33 cellular contexts compared by ENCODE assay signal in genomic region chr4:121733942-121734341, GRCh38. TPM values are rescaled to one million over a fixed set of nuclear protein-coding genes. Genes with fewer than 3 reads are reported as not detected.
"Had no signal": no experiment of that assay in that cellular context is flagged by ENCODE, and none has a peak within 500 bp of the region (broad histone marks: within the 10 kb centered on the region; RNA-seq: fewer than 3 reads in every experiment).

No MANE protein-coding gene starts in this region.

- H3K27me3 Mint-ChIP-seq: brain; central memory CD8-positive, alpha-beta T cell had no signal

- H3K36me3 Mint-ChIP-seq: activated CD8-positive, alpha-beta memory T cell treated with anti-CD3 and anti-CD28 coated beads, Interleukin-2, amount 10 ng/mL, durations not matched to agents 7 days and 5 days; activated naive CD4-positive, alpha-beta T cell treated with anti-CD3 and anti-CD28 coated beads, Interleukin-2, amount 50 U/mL, for 72 hours; activated naive CD8-positive, alpha-beta T cell treated with anti-CD3 and anti-CD28 coated beads for 36 hours; brain had no signal

- H3K4me3 Mint-ChIP-seq: activated B cell treated with CpG ODN at 0.5 μM for 24 hours; activated CD4-positive, alpha-beta memory T cell treated with anti-CD3 and anti-CD28 coated beads, Interleukin-2, amount 10 ng/mL, durations not matched to agents 7 days and 5 days; activated CD4-positive, alpha-beta T cell treated with anti-CD3 and anti-CD28 coated beads, Interleukin-2, amount 10 ng/mL, durations not matched to agents 7 days and 5 days; activated CD8-positive, alpha-beta memory T cell treated with anti-CD3 and anti-CD28 coated beads, Interleukin-2, amount 10 ng/mL, durations not matched to agents 7 days and 5 days; activated CD8-positive, alpha-beta T cell treated with anti-CD3 and anti-CD28 coated beads, Interleukin-2, amount 10 ng/mL, durations not matched to agents 7 days and 5 days; activated naive CD4-positive, alpha-beta T cell treated with anti-CD3 and anti-CD28 coated beads for 36 hours; activated naive CD8-positive, alpha-beta T cell treated with anti-CD3 and anti-CD28 coated beads for 36 hours; activated T-cell treated with anti-CD3 and anti-CD28 coated beads, Interleukin-2, amount 50 U/mL, for 24 hours; activated T-helper 17 cell treated with anti-CD3 and anti-CD28 coated beads, Interleukin-2, amount 50 U/mL, for 72 hours; brain; central memory CD8-positive, alpha-beta T cell; T-helper 1 cell treated with Interleukin-12 subunit alpha and Interleukin-12 subunit beta and Interleukin-4 antibody, amounts not matched to agents 30 μg/mL and 1 μg/mL, for 36 hours; T-helper 2 cell treated with Interferon-gamma antibody and Interleukin-4, amounts not matched to agents 5 μg/mL and 100 μg/mL, for 36 hours had no signal

- H3K9me3 Mint-ChIP-seq: activated B cell treated with CpG ODN at 0.5 μM for 24 hours; activated CD4-positive, alpha-beta memory T cell treated with anti-CD3 and anti-CD28 coated beads, Interleukin-2, amount 10 ng/mL, durations not matched to agents 7 days and 5 days; activated CD4-positive, alpha-beta T cell treated with anti-CD3 and anti-CD28 coated beads, Interleukin-2, amount 10 ng/mL, durations not matched to agents 7 days and 5 days; activated naive CD4-positive, alpha-beta T cell treated with anti-CD3 and anti-CD28 coated beads for 36 hours; activated naive CD4-positive, alpha-beta T cell treated with anti-CD3 and anti-CD28 coated beads, Interleukin-2, amount 50 U/mL, for 72 hours; activated naive CD8-positive, alpha-beta T cell treated with anti-CD3 and anti-CD28 coated beads for 36 hours; activated T-cell treated with anti-CD3 and anti-CD28 coated beads, Interleukin-2, amount 50 U/mL, for 24 hours; activated T-helper 17 cell treated with anti-CD3 and anti-CD28 coated beads, Interleukin-2, amount 50 U/mL, for 72 hours; central memory CD8-positive, alpha-beta T cell; T-helper 1 cell treated with Interleukin-12 subunit alpha and Interleukin-12 subunit beta and Interleukin-4 antibody, amounts not matched to agents 30 μg/mL and 1 μg/mL, for 36 hours; T-helper 2 cell treated with Interferon-gamma antibody and Interleukin-4, amounts not matched to agents 5 μg/mL and 100 μg/mL, for 36 hours had no signal

- H3K4me1 Mint-ChIP-seq: activated B cell treated with CpG ODN at 0.5 μM for 24 hours; activated CD4-positive, alpha-beta memory T cell treated with anti-CD3 and anti-CD28 coated beads, Interleukin-2, amount 10 ng/mL, durations not matched to agents 7 days and 5 days; activated CD4-positive, alpha-beta T cell treated with anti-CD3 and anti-CD28 coated beads, Interleukin-2, amount 10 ng/mL, durations not matched to agents 7 days and 5 days; activated CD8-positive, alpha-beta memory T cell treated with anti-CD3 and anti-CD28 coated beads, Interleukin-2, amount 10 ng/mL, durations not matched to agents 7 days and 5 days; activated naive CD8-positive, alpha-beta T cell treated with anti-CD3 and anti-CD28 coated beads for 36 hours; activated T-helper 17 cell treated with anti-CD3 and anti-CD28 coated beads, Interleukin-2, amount 50 U/mL, for 72 hours; central memory CD8-positive, alpha-beta T cell had no signal

- H3K27ac Mint-ChIP-seq: activated B cell treated with CpG ODN at 0.5 μM for 24 hours; activated CD4-positive, alpha-beta memory T cell treated with anti-CD3 and anti-CD28 coated beads, Interleukin-2, amount 10 ng/mL, durations not matched to agents 7 days and 5 days; activated CD4-positive, alpha-beta T cell treated with anti-CD3 and anti-CD28 coated beads, Interleukin-2, amount 10 ng/mL, durations not matched to agents 7 days and 5 days; activated CD8-positive, alpha-beta memory T cell treated with anti-CD3 and anti-CD28 coated beads, Interleukin-2, amount 10 ng/mL, durations not matched to agents 7 days and 5 days; activated CD8-positive, alpha-beta T cell treated with anti-CD3 and anti-CD28 coated beads, Interleukin-2, amount 10 ng/mL, durations not matched to agents 7 days and 5 days; activated naive CD4-positive, alpha-beta T cell treated with anti-CD3 and anti-CD28 coated beads for 36 hours; activated naive CD8-positive, alpha-beta T cell treated with anti-CD3 and anti-CD28 coated beads for 36 hours; activated T-cell treated with anti-CD3 and anti-CD28 coated beads, Interleukin-2, amount 50 U/mL, for 24 hours; activated T-helper 17 cell treated with anti-CD3 and anti-CD28 coated beads, Interleukin-2, amount 50 U/mL, for 72 hours; T-helper 1 cell treated with Interleukin-12 subunit alpha and Interleukin-12 subunit beta and Interleukin-4 antibody, amounts not matched to agents 30 μg/mL and 1 μg/mL, for 36 hours; T-helper 2 cell treated with Interferon-gamma antibody and Interleukin-4, amounts not matched to agents 5 μg/mL and 100 μg/mL, for 36 hours had no signal

- ATAC-seq: activated CD8-positive, alpha-beta memory T cell treated with anti-CD3 and anti-CD28 coated beads, Interleukin-2, amount 10 ng/mL, durations not matched to agents 7 days and 5 days; activated CD8-positive, alpha-beta T cell treated with anti-CD3 and anti-CD28 coated beads, Interleukin-2, amount 10 ng/mL, durations not matched to agents 7 days and 5 days; activated naive CD4-positive, alpha-beta T cell treated with anti-CD3 and anti-CD28 coated beads, Interleukin-2, amount 50 U/mL, for 72 hours; activated T-helper 17 cell treated with anti-CD3 and anti-CD28 coated beads, Interleukin-2, amount 50 U/mL, for 72 hours had no signal

- DNase-seq: activated B cell treated with CpG ODN at 0.5 μM for 24 hours; activated CD4-positive, alpha-beta memory T cell treated with anti-CD3 and anti-CD28 coated beads, Interleukin-2, amount 10 ng/mL, durations not matched to agents 7 days and 5 days; activated CD4-positive, alpha-beta T cell treated with anti-CD3 and anti-CD28 coated beads for 4 hours; activated CD4-positive, alpha-beta T cell treated with anti-CD3 and anti-CD28 coated beads, Interleukin-2, amount 10 ng/mL, durations not matched to agents 7 days and 5 days; activated CD4-positive, alpha-beta T cell treated with anti-CD3 and anti-CD28 coated beads, Interleukin-2, amount 50 U/mL, for 48 hours; activated CD4-positive, CD25-positive, alpha-beta regulatory T cell treated with anti-CD3 and anti-CD28 coated beads, Interleukin-2, amount 50 U/mL, for 72 hours; activated CD8-positive, alpha-beta memory T cell treated with anti-CD3 and anti-CD28 coated beads for 24 hours; activated CD8-positive, alpha-beta memory T cell treated with anti-CD3 and anti-CD28 coated beads, Interleukin-2, amount 10 ng/mL, durations not matched to agents 7 days and 5 days; activated CD8-positive, alpha-beta memory T cell treated with anti-CD3 and anti-CD28 coated beads, Interleukin-2, amount 50 U/mL, for 48 hours; activated CD8-positive, alpha-beta T cell treated with anti-CD3 and anti-CD28 coated beads, Interleukin-2, amount 10 ng/mL, durations not matched to agents 7 days and 5 days; activated effector memory CD4-positive, alpha-beta T cell treated with anti-CD3 and anti-CD28 coated beads, Interleukin-2, amount 50 U/mL, for 16 hours; activated gamma-delta T cell treated with Interleukin-2 at 50 U/mL for 16 hours; activated naive CD4-positive, alpha-beta T cell; activated naive CD4-positive, alpha-beta T cell treated with anti-CD3 and anti-CD28 coated beads for 36 hours; activated naive CD4-positive, alpha-beta T cell treated with anti-CD3 and anti-CD28 coated beads, Interleukin-2, amount 50 U/mL, for 16 hours; activated naive CD8-positive, alpha-beta T cell treated with anti-CD3 and anti-CD28 coated beads for 36 hours; activated T-cell treated with anti-CD3 and anti-CD28 coated beads, Interleukin-2, amount 50 U/mL, for 24 hours; activated T-cell treated with anti-CD3 and anti-CD28 coated beads, Interleukin-2, amount 50 U/mL, for 48 hours; amygdala; caudate nucleus; cerebellar nuclear complex; T-helper 1 cell; T-helper 2 cell; T-helper 9 cell had no signal

RNA-seq across cellular contexts. Expression of gene SMIM43, which starts 31.0 kb away (rescaled TPM):
- total RNA-seq: activated B cell treated with CpG ODN at 0.5 μM for 24 hours; activated CD4-positive, alpha-beta memory T cell treated with anti-CD3 and anti-CD28 coated beads, Interleukin-2, amount 10 ng/mL, durations not matched to agents 7 days and 5 days; activated CD4-positive, alpha-beta T cell treated with anti-CD3 and anti-CD28 coated beads, Interleukin-2, amount 10 ng/mL, durations not matched to agents 7 days and 5 days; activated CD8-positive, alpha-beta T cell treated with anti-CD3 and anti-CD28 coated beads, Interleukin-2, amount 10 ng/mL, durations not matched to agents 7 days and 5 days; activated naive CD4-positive, alpha-beta T cell treated with anti-CD3 and anti-CD28 coated beads for 36 hours; activated naive CD4-positive, alpha-beta T cell treated with anti-CD3 and anti-CD28 coated beads, Interleukin-2, amount 50 U/mL, for 72 hours; activated naive CD8-positive, alpha-beta T cell treated with anti-CD3 and anti-CD28 coated beads for 36 hours; ascending aorta; cardiac muscle cell; chondrocyte had no signal
